ENCODE assay signal across 10 cellular contexts in the genomic region with DNA sequence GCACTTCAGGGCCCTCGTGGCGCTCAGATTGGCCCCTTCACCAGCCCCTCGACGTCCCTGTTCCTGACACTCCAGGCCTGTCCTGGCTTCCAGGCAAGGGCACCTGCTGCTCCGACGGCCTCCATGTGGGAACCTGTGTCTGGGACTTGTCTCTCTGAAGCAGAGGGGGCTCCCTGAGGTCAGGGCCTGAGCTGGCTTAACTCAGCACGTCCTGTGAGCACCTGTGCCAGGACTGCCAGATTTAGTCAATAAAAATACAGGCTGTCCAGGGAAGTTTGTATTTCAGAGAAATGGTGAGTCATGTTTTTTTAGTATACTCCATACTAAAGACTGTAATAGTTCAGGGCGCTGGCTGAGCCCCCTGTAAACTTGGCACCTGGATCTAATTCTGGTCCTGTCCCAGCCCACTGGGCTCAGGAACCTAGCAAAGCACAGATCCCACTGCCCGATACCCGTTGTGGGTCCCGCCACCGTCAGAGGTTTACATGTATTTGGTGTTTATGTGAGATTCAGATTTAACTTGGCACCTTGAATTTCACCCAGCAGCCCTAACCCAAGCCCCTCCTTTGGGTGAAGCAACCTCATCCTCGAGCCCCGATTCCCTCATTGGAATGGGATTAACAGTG.
A peak's percentile ranks its signal among the peaks of the same experiment; 100 is the strongest.
DNase-seq lines count a peak whose midpoint lies in the region; ATAC-seq and TF ChIP-seq lines count a peak whose summit lies in the region.
"Had no signal": no experiment of that assay in that cellular context is flagged by ENCODE, and none has a peak within 500 bp of the region (broad histone marks: within the 10 kb centered on the region; RNA-seq: fewer than 3 reads in every experiment).

No MANE protein-coding gene starts in this region.

- H3K27me3 Mint-ChIP-seq in GM23338 (ENCODE audit: insufficient read depth, low read depth, poor library complexity) (peaks cover 15% of the 10 kb centered on the region), osteocyte (ENCODE audit: unreplicated experiment) (no peaks in the 10 kb centered on the region), mesothelial cell of epicardium (ENCODE audit: low read depth) (no peaks in the 10 kb centered on the region)

- CTCF ChIA-PET in PC-9 (lab: Charles Lee): no interaction called here

- H3K36me3 ChIP-seq in GM23338 (ENCODE audit: insufficient read depth) (no peaks in the 10 kb centered on the region), PC-9 (ENCODE audit: low read depth) (no peaks in the 10 kb centered on the region)

- H3K27ac Mint-ChIP-seq in GM23338: 0 out of 2 replicates have a peak overlapping the region, but pooled peaks have one; percentile 27
- H3K27ac Mint-ChIP-seq in osteocyte (ENCODE audit: unreplicated experiment): peak overlapping the region; percentile 23
- H3K27ac Mint-ChIP-seq in mesothelial cell of epicardium: no peak overlapping the region
- H3K27ac Mint-ChIP-seq: CD14-positive monocyte had no signal

- H3K4me2 ChIP-seq in GM23338: no peak overlapping the region
- peak overlapping the region; percentile 31; the same call in 1 of the 2 replicates for H3K4me2 ChIP-seq in PC-9

- no TSS peak for BruUV-seq in PC-9 (replicated peaks; lab: Mats Ljungman, UMichigan)

- H3K27me3 ChIP-seq in GM23338 (ENCODE audit: insufficient read depth) (no peaks in the 10 kb centered on the region), PC-9 (ENCODE audit: insufficient read depth, low read depth) (no peaks in the 10 kb centered on the region)

- H3K9me3 Mint-ChIP-seq in GM23338 (peaks cover 13% of the 10 kb centered on the region), osteocyte (ENCODE audit: unreplicated experiment) (no peaks in the 10 kb centered on the region), mesothelial cell of epicardium (peaks cover 2% of the 10 kb centered on the region)

- H3K27ac ChIP-seq in GM23338 (ENCODE audit: low read depth) (no peak overlapping the region), PC-9 (peak overlapping the region; percentile 62)

- no peak overlapping the region for H3K4me3 ChIP-seq in GM23338
- H3K4me3 ChIP-seq in PC-9: no peak overlapping the region

- H3K4me3 Mint-ChIP-seq in GM23338 (no peak overlapping the region), osteocyte (ENCODE audit: unreplicated experiment) (no peak overlapping the region), mesothelial cell of epicardium (no peak overlapping the region)
- H3K4me3 Mint-ChIP-seq: CD14-positive monocyte had no signal

- 0 out of 2 replicates have a peak, but pooled peaks cover 3% of the 10 kb centered on the region for H3F3A ChIP-seq in GM23338 (replicated peaks; ENCODE audit: low read depth)
- H3F3A ChIP-seq in PC-9 (ENCODE audit: insufficient read depth, low read depth): peaks cover 3% of the 10 kb centered on the region; the same call in 1 of the 2 replicates

- POLR2A ChIA-PET in PC-9 (lab: Charles Lee; ENCODE audit: unreplicated experiment): interaction anchor here (1.1 kb wide), 1 partner anchor 10 kb away, joined by 5 read pairs; no protein-coding TSS in a partner anchor

- H3K4me1 Mint-ChIP-seq in GM23338: peaks cover 14% of the 10 kb centered on the region; the same call in 2 of the 3 replicates
- peaks cover 25% of the 10 kb centered on the region for H3K4me1 Mint-ChIP-seq in osteocyte (ENCODE audit: unreplicated experiment)
- no peaks in the 10 kb centered on the region for H3K4me1 Mint-ChIP-seq in mesothelial cell of epicardium

- DNase-seq in GM23338 (ENCODE audit: low spot score) (no peak), PC-9 (peak in 1 of 2 experiments; percentile 44), osteocyte (ENCODE audit: extremely low spot score, unreplicated experiment) (no peak), mesothelial cell of epicardium (ENCODE audit: low spot score in 2 of 2, unreplicated experiment in 2 of 2) (no peak), cortex of kidney (lab: John Stamatoyannopoulos, UW) (no peak), activated gamma-delta T cell treated with Interleukin-2 at 50 U/mL for 16 hours (no peak)
- DNase-seq: dermis blood vessel endothelial cell had no signal

- TF ChIP-seq CTCF in GM23338 (conservative IDR thresholded peaks at IDR 0.05; ENCODE audit: low read depth in 2 of 2): no peak
- no peak for TF ChIP-seq CTCF in PC-9 (conservative IDR thresholded peaks at IDR 0.05)
- no peak for TF ChIP-seq CTCF in osteocyte (IDR thresholded peaks at IDR 0.05)
- TF ChIP-seq CTCF in mesothelial cell of epicardium (IDR thresholded peaks at IDR 0.05; ENCODE audit: unreplicated experiment): no peak

- intact Hi-C loops in PC-9 (cut with micrococcal nuclease; ENCODE audit: unreplicated experiment): loop anchor here (5.0 kb wide), 1 partner anchor 34 kb away; no protein-coding TSS in a partner anchor

- H3K9me2 ChIP-seq in GM23338 (ENCODE audit: insufficient read depth) (no peaks in the 10 kb centered on the region), PC-9 (ENCODE audit: insufficient read depth) (no peaks in the 10 kb centered on the region)

- peaks cover 7% of the 10 kb centered on the region for H3K36me3 Mint-ChIP-seq in GM23338 (ENCODE audit: low read depth)
- no peaks in the 10 kb centered on the region for H3K36me3 Mint-ChIP-seq in osteocyte (ENCODE audit: unreplicated experiment)
- peaks cover 1% of the 10 kb centered on the region for H3K36me3 Mint-ChIP-seq in mesothelial cell of epicardium
- H3K36me3 Mint-ChIP-seq: CD14-positive monocyte had no signal

- ATAC-seq in GM23338 (no peak; the same call in 2 of the 3 replicates), esophagus mucosa (peak; percentile 31), HG02870 (IDR thresholded peaks at IDR 0.05; ENCODE audit: unreplicated experiment) (no peak)

- H3K79me2 ChIP-seq in GM23338 (replicated peaks; ENCODE audit: insufficient read depth) (no peaks in the 10 kb centered on the region), PC-9 (ENCODE audit: low read depth) (no peaks in the 10 kb centered on the region)

- H3K4me1 ChIP-seq in GM23338 (ENCODE audit: insufficient read depth) (no peaks in the 10 kb centered on the region), PC-9 (replicated peaks; ENCODE audit: insufficient read depth) (peaks cover 21% of the 10 kb centered on the region)

- no peaks in the 10 kb centered on the region; the same call in 1 of the 2 replicates for H4K20me1 ChIP-seq in GM23338 (replicated peaks; ENCODE audit: insufficient read depth)
- no peaks in the 10 kb centered on the region for H4K20me1 ChIP-seq in PC-9 (ENCODE audit: insufficient read depth)

- H3K9me3 ChIP-seq in PC-9 (ENCODE audit: insufficient read depth, low read depth): no peaks in the 10 kb centered on the region

- H2AFZ ChIP-seq in GM23338: peak overlapping the region; percentile 66; the same call in 1 of the 2 replicates
- no peak overlapping the region for H2AFZ ChIP-seq in PC-9

TF ChIP-seq in GM23338, 12 proteins besides CTCF, POLR2A, EP300 and RAD21 (continues in another document):
- TF ChIP-seq EZH2phosphoT487 (IDR thresholded peaks at IDR 0.05; ENCODE audit: unreplicated experiment) (no peak), ZNF114 (CRISPR knock-in tag; IDR thresholded peaks at IDR 0.05) (no peak)
